Comparison of ENCODE assay signal across 8 cellular contexts in the genomic region with DNA sequence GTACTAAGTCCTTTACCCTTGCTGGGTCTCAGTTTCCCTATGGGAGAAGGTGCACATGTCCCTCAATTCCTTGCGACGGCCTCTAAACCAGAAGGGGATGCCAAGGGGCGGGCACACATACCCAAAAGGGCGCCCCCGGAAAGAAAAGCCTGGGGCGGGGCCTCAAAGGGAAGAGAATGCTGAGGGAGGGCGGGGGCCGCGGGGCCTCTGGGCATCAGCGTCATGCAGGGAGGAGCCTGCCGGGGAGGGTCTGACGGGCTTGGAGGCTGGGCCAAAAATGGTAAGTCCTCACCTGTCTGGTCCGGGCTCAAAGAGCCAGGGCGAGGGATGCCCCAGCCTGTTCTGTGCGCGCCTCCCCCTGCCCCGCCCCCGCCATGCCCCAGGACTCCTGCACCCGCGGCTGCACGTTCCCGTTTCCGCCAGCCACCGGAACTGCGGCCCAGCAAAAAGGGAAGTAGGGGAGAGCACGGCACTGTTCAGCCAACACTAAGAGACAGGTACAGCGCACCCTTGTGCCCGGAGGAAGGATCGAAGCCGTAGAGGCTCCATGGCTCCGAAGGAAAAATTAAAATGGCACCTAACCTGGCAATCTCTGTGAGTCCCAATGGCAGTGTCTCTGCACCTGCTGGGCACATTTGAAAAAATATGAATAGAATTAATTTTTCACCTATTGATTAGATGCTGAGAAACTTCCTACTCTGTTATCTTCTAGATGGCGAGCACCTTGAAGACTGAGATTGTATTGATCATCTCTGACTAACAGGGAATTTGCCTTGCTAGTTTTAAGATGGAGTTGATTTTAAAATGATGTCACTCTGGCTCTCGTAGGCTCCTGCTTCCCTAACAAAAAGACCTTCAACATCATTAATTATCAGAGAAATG. TPM values are rescaled to one million over a fixed set of nuclear protein-coding genes. Genes with fewer than 3 reads are reported as not detected.
DNase-seq lines count a peak whose midpoint lies in the region; ATAC-seq and TF ChIP-seq lines count a peak whose summit lies in the region.

TSS of gene DET1 (minus strand) at position 434 of the 882 bp plus-strand sequence. CDS start 14,976 bp downstream, outside the sequence.

- peak within 1 kb of the TSS; percentile 43 to 65 for H3K4me3 ChIP-seq in left lung

- peaks cover 0 to 5% of the 10 kb centered on the region in 2 donors for H3K4me1 ChIP-seq in left lung

- H3K4me1 Mint-ChIP-seq in CD14-positive monocyte = peaks cover 7% of the 10 kb centered on the region
- peaks cover 12% of the 10 kb centered on the region for H3K4me1 Mint-ChIP-seq in activated CD4-positive, alpha-beta T cell treated with anti-CD3 and anti-CD28 coated beads, Interleukin-2, amount 10 ng/mL, durations not matched to agents 24 days and 14 days

- peak within 1 kb of the TSS; percentile 89 to 91 for H3K27ac ChIP-seq in left lung

- DNase-seq in CD14-positive monocyte (ENCODE audit: low spot score) (peak; percentile 92), NCI-H524 treated with DMSO at 0.1 percent for 48 hours (lab: John Stamatoyannopoulos, UW) (peak; percentile 96), dedifferentiated amniotic fluid mesenchymal stem cell (ENCODE audit: extremely low spot score) (peak; percentile 93), left lung (peak; percentile 96 to 98)
- peak; percentile 97 for DNase-seq in activated CD4-positive, alpha-beta T cell treated with anti-CD3 and anti-CD28 coated beads, Interleukin-2, amount 10 ng/mL, durations not matched to agents 24 days and 14 days
- DNase-seq in stimulated activated CD4-positive, alpha-beta T cell treated with anti-CD3 and anti-CD28 coated beads, Interleukin-2, amount 100 ng/mL, for 4 hours (ENCODE audit: low read depth) = peak; percentile 92

- H3K36me3 ChIP-seq in left lung = no peaks in the 10 kb centered on the region

- no peaks in the 10 kb centered on the region for H3K9me3 ChIP-seq in left lung

- intact Hi-C loops in CD14-positive monocyte (cut with micrococcal nuclease) = loop anchor here in 1 of 2 donors (5.0 kb wide), 1 partner anchor 79 kb away; the partner anchor contains the start of genes MRPL46 and MRPS11
- intact Hi-C loops in activated CD4-positive, alpha-beta T cell treated with anti-CD3 and anti-CD28 coated beads, Interleukin-2, amount 10 ng/mL, durations not matched to agents 24 days and 14 days (cut with micrococcal nuclease) = loop anchor here (1.0 to 2.0 kb wide), 3 partner anchors 75 to 92 kb away; partner anchors contain the start of genes AEN, MRPL46 and MRPS11
- intact Hi-C loops in left lung (cut with DNase I) = no loop called here

- TF ChIP-seq CTCF in CD14-positive monocyte (IDR thresholded peaks at IDR 0.05) = peak; percentile 73
- peak; percentile 62 to 80 for TF ChIP-seq CTCF in left lung (IDR thresholded peaks at IDR 0.05)

- peak within 1 kb of the TSS; percentile 66 to 86 (median 81) for H3K27ac Mint-ChIP-seq in CD14-positive monocyte
- H3K27ac Mint-ChIP-seq in activated CD4-positive, alpha-beta T cell treated with anti-CD3 and anti-CD28 coated beads, Interleukin-2, amount 10 ng/mL, durations not matched to agents 24 days and 14 days = peak within 1 kb of the TSS; percentile 91

- peaks cover 0 to 6% (median 0%) of the 10 kb centered on the region in 7 donors for H3K9me3 Mint-ChIP-seq in CD14-positive monocyte
- peaks cover 9% of the 10 kb centered on the region for H3K9me3 Mint-ChIP-seq in activated CD4-positive, alpha-beta T cell treated with anti-CD3 and anti-CD28 coated beads, Interleukin-2, amount 10 ng/mL, durations not matched to agents 24 days and 14 days

- peaks cover 0 to 5% of the 10 kb centered on the region in 2 donors for H3K36me3 Mint-ChIP-seq in CD14-positive monocyte
- H3K36me3 Mint-ChIP-seq in activated CD4-positive, alpha-beta T cell treated with anti-CD3 and anti-CD28 coated beads, Interleukin-2, amount 10 ng/mL, durations not matched to agents 24 days and 14 days (ENCODE audit: low read depth) = no peaks in the 10 kb centered on the region

- peak; percentile 98 for ATAC-seq in GM19328 (IDR thresholded peaks at IDR 0.05; ENCODE audit: unreplicated experiment)
- peak; percentile 97 for ATAC-seq in HG03469 (IDR thresholded peaks at IDR 0.05; ENCODE audit: unreplicated experiment)
- peak; percentile 100 for ATAC-seq in left lung

- peaks cover 0 to 3% (median 0%) of the 10 kb centered on the region in 3 donors for H3K27me3 Mint-ChIP-seq in CD14-positive monocyte (ENCODE audit: low read depth in 3 of 3)
- no peaks in the 10 kb centered on the region for H3K27me3 Mint-ChIP-seq in activated CD4-positive, alpha-beta T cell treated with anti-CD3 and anti-CD28 coated beads, Interleukin-2, amount 10 ng/mL, durations not matched to agents 24 days and 14 days

- no peaks in the 10 kb centered on the region for H3K27me3 ChIP-seq in left lung

- peak within 1 kb of the TSS; percentile 81 to 90 for H3K4me3 Mint-ChIP-seq in CD14-positive monocyte
- H3K4me3 Mint-ChIP-seq in activated CD4-positive, alpha-beta T cell treated with anti-CD3 and anti-CD28 coated beads, Interleukin-2, amount 10 ng/mL, durations not matched to agents 24 days and 14 days = peak within 1 kb of the TSS; percentile 92

RNA-seq across cellular contexts. Expression of gene DET1, which starts in this region (rescaled TPM):
- polyA plus RNA-seq in CD14-positive monocyte = 1 to 10 TPM in 1 of 2 donors, under 1 TPM in 1; 0.88 to 1.8 TPM
- 2.1 and 2.8 TPM in 2 replicates for total RNA-seq in activated CD4-positive, alpha-beta T cell treated with anti-CD3 and anti-CD28 coated beads, Interleukin-2, amount 10 ng/mL, durations not matched to agents 24 days and 14 days
- total RNA-seq in left lung = 1 to 10 TPM; 4.0 to 4.2 TPM

Comparison
In these comparisons a context has a peak if more than half of its experiments do, and no peak if none do; other contexts are left out.
1. Peak in every context shown above with its lines: DNase-seq, ATAC-seq, H3K4me3 ChIP-seq and H3K27ac ChIP-seq.